In the genomic region with DNA sequence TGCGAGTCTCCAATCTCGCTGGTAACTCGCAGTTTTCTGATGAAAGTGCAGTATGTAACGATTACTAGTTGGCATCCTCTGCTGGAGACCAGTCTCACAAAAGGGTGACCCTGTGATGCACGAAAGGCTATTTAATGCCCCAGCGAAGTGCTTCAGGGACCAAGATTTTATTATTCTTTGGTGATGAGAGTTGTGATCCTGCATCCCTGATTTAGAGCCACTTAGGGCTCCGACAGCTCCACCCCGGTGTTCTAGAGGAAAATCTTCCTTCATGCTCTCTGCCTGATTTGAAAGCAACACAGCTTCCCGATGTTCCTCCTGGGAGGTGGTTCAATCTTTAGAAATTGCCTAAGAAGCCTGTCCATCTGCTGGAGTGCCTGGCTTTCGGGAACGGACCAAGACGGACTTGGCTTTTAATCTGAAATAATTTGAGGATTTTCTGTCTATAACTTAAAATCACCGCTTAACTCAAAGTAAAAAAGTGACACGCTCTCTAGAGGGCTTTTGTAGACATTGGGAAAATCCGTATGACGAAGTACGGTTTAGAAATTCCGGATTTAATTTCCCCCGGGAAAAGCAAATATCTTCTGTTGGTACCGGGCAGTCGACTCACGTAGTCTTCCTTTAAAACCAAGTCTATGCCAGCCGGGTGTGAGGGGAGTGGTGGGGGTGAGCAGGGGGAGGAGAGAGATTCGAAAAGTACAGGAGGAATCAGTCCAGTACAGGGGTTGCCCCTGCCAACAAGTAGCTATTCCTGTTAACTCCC, we compare ENCODE assay signal across 7 cellular contexts. TPM values are rescaled to one million over a fixed set of nuclear protein-coding genes. Genes with fewer than 3 reads are reported as not detected.
DNase-seq lines count a peak whose midpoint lies in the region; ATAC-seq and TF ChIP-seq lines count a peak whose summit lies in the region.

No MANE protein-coding gene starts in this region.

- intact Hi-C loops in breast epithelium (cut with DNase I; ENCODE audit: low total_unique reads), result no loop called here
- intact Hi-C loops in stomach (cut with DNase I; ENCODE audit: low total_unique reads), result no loop called here

- H3K9me3 ChIP-seq in breast epithelium (no peaks in the 10 kb centered on the region), stomach (no peaks in the 10 kb centered on the region)

- TF ChIP-seq POLR2A in breast epithelium (IDR thresholded peaks at IDR 0.05) (no peak), stomach (IDR thresholded peaks at IDR 0.05) (no peak)

- TF ChIP-seq EP300 in stomach (IDR thresholded peaks at IDR 0.05), result no peak

- H3K4me1 ChIP-seq in breast epithelium (no peaks in the 10 kb centered on the region), stomach (peaks cover 6 to 48% (median 34%) of the 10 kb centered on the region in 4 donors)

- H3K4me3 ChIP-seq in GM12865 (ENCODE audit: low read depth, low read length), result peak overlapping the region; percentile 77
- H3K4me3 ChIP-seq in breast epithelium, result peak overlapping the region; percentile 72 to 81 (median 74)
- H3K4me3 ChIP-seq in stomach, result peak overlapping the region; percentile 53 to 75 (median 64)

- H3K27ac ChIP-seq in breast epithelium (peak overlapping the region; percentile 90 to 95), stomach (peak overlapping the region; percentile 88 to 97 (median 89))

- no peak for ATAC-seq in GM18498 (IDR thresholded peaks at IDR 0.05; ENCODE audit: unreplicated experiment)
- no peak for ATAC-seq in HG02970 (IDR thresholded peaks at IDR 0.05; ENCODE audit: low FRiP score, unreplicated experiment)

- no peaks in the 10 kb centered on the region for H3K27me3 ChIP-seq in breast epithelium
- no peaks in the 10 kb centered on the region for H3K27me3 ChIP-seq in stomach

- peak; percentile 31 for DNase-seq in GM12865 (ENCODE audit: low read depth)
- peak; percentile 74 to 82 for DNase-seq in NCI-H526 (lab: John Stamatoyannopoulos, UW)
- no peak for DNase-seq in breast epithelium (ENCODE audit: low spot score in 2 of 2)
- DNase-seq in kidney glomerular epithelial cell (lab: John Stamatoyannopoulos, UW), result peak; percentile 93
- DNase-seq in stomach, result peak; percentile 24

- H3K36me3 ChIP-seq in breast epithelium, result no peaks in the 10 kb centered on the region
- H3K36me3 ChIP-seq in stomach, result no peaks in the 10 kb centered on the region

- WGBS in stomach, 5 donors, result 3 to 9% (median 6%) methylated on average over 24 of the region's 24 CpGs

- TF ChIP-seq CTCF in GM12865 (IDR thresholded peaks at IDR 0.05; ENCODE audit: insufficient read depth, low read depth, low read length, missing control alignments) (no peak), breast epithelium (IDR thresholded peaks at IDR 0.05) (no peak), stomach (IDR thresholded peaks at IDR 0.05) (no peak)

RNA-seq across cellular contexts. Expression of gene ALCAM, which starts 1.0 kb away (rescaled TPM):
- total RNA-seq in breast epithelium (100 to 1,000 TPM in 2 of 3 donors, 10 to 100 TPM in 1; 20.3 to 223 (median 118) TPM), stomach (100 to 1,000 TPM in 1 of 5 donors, 10 to 100 TPM in 4; 50.4 to 121 (median 53.1) TPM)
- polyA plus RNA-seq in stomach, result 10 to 100 TPM; 11.3 to 25.5 (median 15.4) TPM

Comparison
In these comparisons a context has a peak if more than half of its experiments do, and no peak if none do; other contexts are left out.
1. DNase-seq: peak in GM12865 (single experiment), NCI-H526 (2 of 2), kidney glomerular epithelial cell (single experiment) and stomach (single experiment); none in breast epithelium (0 of 2).
2. Peak in every context shown above with its lines, with median percentiles within 50 percentile points of each other: H3K4me3 ChIP-seq.